Comparison of ENCODE assay signal across 9 cellular contexts in the genomic region with DNA sequence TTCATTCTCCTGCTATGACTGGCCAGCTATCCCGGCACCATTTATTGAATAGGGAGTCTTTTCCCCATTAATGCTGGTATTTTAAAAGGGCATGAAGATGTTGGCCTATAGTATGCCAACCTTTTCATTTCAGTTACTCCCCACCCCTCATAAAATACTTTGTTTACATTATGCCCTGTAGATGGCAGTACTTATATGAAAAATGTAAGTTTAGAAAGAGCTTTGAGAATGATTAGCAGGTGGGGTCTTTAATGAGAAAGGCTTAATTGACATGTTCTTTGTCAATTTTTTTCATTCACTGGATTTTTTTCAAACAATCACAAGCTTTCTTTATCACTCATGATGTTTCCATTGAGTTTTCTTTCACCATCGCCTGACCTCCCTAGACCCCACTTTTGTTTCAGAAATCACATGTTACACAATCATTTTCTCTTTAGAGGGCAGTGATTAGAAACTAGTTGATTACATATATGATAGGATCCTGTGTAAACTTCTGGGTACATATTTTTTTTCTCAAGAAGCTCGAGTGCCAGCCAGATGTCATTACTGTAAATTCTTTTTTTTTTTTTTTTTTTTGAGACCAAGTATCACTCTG.
A peak's percentile ranks its signal among the peaks of the same experiment; 100 is the strongest.
DNase-seq lines count a peak whose midpoint lies in the region; ATAC-seq and FAIRE-seq lines count a peak whose summit lies in the region.
"Had no signal": no experiment of that assay in that cellular context is flagged by ENCODE, and none has a peak within 500 bp of the region (broad histone marks: within the 10 kb centered on the region; RNA-seq: fewer than 3 reads in every experiment).

No MANE protein-coding gene starts in this region.

- H3K27ac Mint-ChIP-seq in CD4-positive, CD25-positive, alpha-beta regulatory T cell, result no peak overlapping the region

- H3K36me3 ChIP-seq in CD4-positive, CD25-positive, alpha-beta regulatory T cell (ENCODE audit: control insufficient read depth, insufficient read depth, low read length), result no peaks in the 10 kb centered on the region
- H3K36me3 ChIP-seq in H7 (replicated peaks; ENCODE audit: control insufficient read depth, insufficient read depth, low read length), result no peaks in the 10 kb centered on the region

- peaks cover 16 to 36% (median 22%) of the 10 kb centered on the region in 4 donors for H3K4me1 Mint-ChIP-seq in CD4-positive, CD25-positive, alpha-beta regulatory T cell

- no peak overlapping the region for H3K4me3 ChIP-seq in CD4-positive, CD25-positive, alpha-beta regulatory T cell (ENCODE audit: low read depth, low read length)
- H3K4me3 ChIP-seq in H7 (ENCODE audit: insufficient read depth, low read depth, low read length), result no peak overlapping the region

- DNase-seq in CD4-positive, CD25-positive, alpha-beta regulatory T cell, result peak in 2 of 3 donors; percentile 39 to 50
- DNase-seq in H7, result peak; percentile 13
- DNase-seq in RCC 7860 (ENCODE audit: low spot score), result peak; percentile 8
- DNase-seq in glomerular visceral epithelial cell (ENCODE audit: extremely low spot score), result peak; percentile 14
- no peak for DNase-seq in foreskin melanocyte
- no peak for DNase-seq in NCI-H1048 (lab: John Stamatoyannopoulos, UW)

- ATAC-seq in CD4-positive, CD25-positive, alpha-beta regulatory T cell (ENCODE audit: low read depth in 2 of 2), result peak; percentile 45 to 52
- no peak for ATAC-seq in HG02884 (IDR thresholded peaks at IDR 0.05; ENCODE audit: unreplicated experiment)
- ATAC-seq in esophagus mucosa, result no peak

- no peaks in the 10 kb centered on the region for H3K27me3 Mint-ChIP-seq in CD4-positive, CD25-positive, alpha-beta regulatory T cell

- FAIRE-seq in RCC 7860 (lab: Jason Lieb, UNC), result no peak
- FAIRE-seq: urothelium cell line had no signal

- no peaks in the 10 kb centered on the region for H3K4me1 ChIP-seq in CD4-positive, CD25-positive, alpha-beta regulatory T cell (ENCODE audit: control insufficient read depth, insufficient read depth, low read length, poor library complexity, severe bottlenecking)

- peaks cover 15% of the 10 kb centered on the region for H3K36me3 Mint-ChIP-seq in CD4-positive, CD25-positive, alpha-beta regulatory T cell

- H3K4me3 Mint-ChIP-seq in CD4-positive, CD25-positive, alpha-beta regulatory T cell, result no peak overlapping the region

- no peaks in the 10 kb centered on the region for H3K9me3 ChIP-seq in CD4-positive, CD25-positive, alpha-beta regulatory T cell (ENCODE audit: control insufficient read depth in 2 of 2, low read length in 2 of 2)

- H3K9me3 Mint-ChIP-seq in CD4-positive, CD25-positive, alpha-beta regulatory T cell, result no peaks in the 10 kb centered on the region

- H3K27ac ChIP-seq in CD4-positive, CD25-positive, alpha-beta regulatory T cell (ENCODE audit: insufficient read depth, low read length, poor library complexity, severe bottlenecking), result no peak overlapping the region

- H3K27me3 ChIP-seq in CD4-positive, CD25-positive, alpha-beta regulatory T cell (ENCODE audit: control insufficient read depth, insufficient read depth, low read length), result no peaks in the 10 kb centered on the region
- no peaks in the 10 kb centered on the region for H3K27me3 ChIP-seq in H7 (ENCODE audit: control insufficient read depth, insufficient read depth, low read length)

Comparison
In these comparisons a context has a peak if more than half of its experiments do, and no peak if none do; other contexts are left out.
1. ATAC-seq: peak in CD4-positive, CD25-positive, alpha-beta regulatory T cell (2 of 2); none in HG02884 (single experiment) and esophagus mucosa (single experiment).
2. DNase-seq: peak in CD4-positive, CD25-positive, alpha-beta regulatory T cell (2 of 3), H7 (single experiment), RCC 7860 (single experiment) and glomerular visceral epithelial cell (single experiment); none in foreskin melanocyte (single experiment) and NCI-H1048 (single experiment).